ENCODE assay signal across 8 cellular contexts in genomic region chr10:103470755-103471653, GRCh38. TPM values are rescaled to one million over a fixed set of nuclear protein-coding genes. Genes with fewer than 3 reads are reported as not detected.
DNase-seq lines count a peak whose midpoint lies in the region; ATAC-seq and TF ChIP-seq lines count a peak whose summit lies in the region.

No MANE protein-coding gene starts in this region.

- H3K4me1 ChIP-seq in left ventricle myocardium inferior, result no peaks in the 10 kb centered on the region
- H3K4me1 ChIP-seq in adipocyte (ENCODE audit: control insufficient read depth, insufficient read depth, low read length), result peaks cover 17% of the 10 kb centered on the region

- DNase-seq in Right ventricle myocardium superior, result peak; percentile 75
- no peak for DNase-seq in left ventricle myocardium inferior
- DNase-seq in T-helper 17 cell, result peak; percentile 29 to 61 (median 40)
- DNase-seq in adipocyte (ENCODE audit: low read depth), result no peak
- DNase-seq in caudate nucleus (lab: John Stamatoyannopoulos, UW), result no peak
- no peak for DNase-seq in NCI-H1417 (lab: John Stamatoyannopoulos, UW)

- H3K9ac ChIP-seq in adipocyte (ENCODE audit: low read length), result peak overlapping the region; percentile 72

- H3K27ac Mint-ChIP-seq in T-helper 17 cell, result peak overlapping the region; percentile 82

- TF ChIP-seq CTCF in left ventricle myocardium inferior (IDR thresholded peaks at IDR 0.05; ENCODE audit: borderline replicate concordance), result no peak

- H3K4me3 Mint-ChIP-seq in T-helper 17 cell, result peak overlapping the region; percentile 83

- peak; percentile 76 for ATAC-seq in Right ventricle myocardium superior (ENCODE audit: poor library complexity)
- ATAC-seq in HG03342 (IDR thresholded peaks at IDR 0.05; ENCODE audit: unreplicated experiment), result peak; percentile 70
- peak; percentile 89 for ATAC-seq in T-helper 17 cell

- H3K4me3 ChIP-seq in left ventricle myocardium inferior (no peak overlapping the region), adipocyte (ENCODE audit: low read length) (no peak overlapping the region), skin epidermis (no peak overlapping the region)

- H3K9me3 ChIP-seq in left ventricle myocardium inferior (replicated peaks) (no peaks in the 10 kb centered on the region), T-helper 17 cell (ENCODE audit: control insufficient read depth, low read length, poor library complexity, severe bottlenecking) (no peaks in the 10 kb centered on the region), adipocyte (ENCODE audit: control insufficient read depth, low read length) (no peaks in the 10 kb centered on the region)

- no peaks in the 10 kb centered on the region for H3K36me3 Mint-ChIP-seq in T-helper 17 cell (ENCODE audit: low read depth)

- intact Hi-C loops in Right ventricle myocardium superior (cut with DNase I), result no loop called here
- intact Hi-C loops in left ventricle myocardium inferior (cut with micrococcal nuclease), result no loop called here

- H3K27me3 ChIP-seq in left ventricle myocardium inferior (ENCODE audit: low read depth) (peaks cover 7% of the 10 kb centered on the region), adipocyte (replicated peaks; ENCODE audit: control insufficient read depth, insufficient read depth, low read length) (no peaks in the 10 kb centered on the region)

- H3K36me3 ChIP-seq in left ventricle myocardium inferior (no peaks in the 10 kb centered on the region), adipocyte (ENCODE audit: control insufficient read depth, insufficient read depth, low read length, severe bottlenecking) (no peaks in the 10 kb centered on the region)

- no peaks in the 10 kb centered on the region for H3K27me3 Mint-ChIP-seq in T-helper 17 cell

- peaks cover 42% of the 10 kb centered on the region for H3K4me1 Mint-ChIP-seq in T-helper 17 cell

- H3K27ac ChIP-seq in left ventricle myocardium inferior (replicated peaks), result no peak overlapping the region
- peak overlapping the region in 16 of 21 experiments; percentile 37 to 97 (median 67) for H3K27ac ChIP-seq in skin epidermis
- no peak overlapping the region for H3K27ac ChIP-seq in caudate nucleus (ENCODE audit: low read depth, low read length)

RNA-seq across cellular contexts. Expression of gene CALHM3, which starts 8.0 kb away (rescaled TPM):
- total RNA-seq in Right ventricle myocardium superior (not detected), left ventricle myocardium inferior (not detected), T-helper 17 cell (not detected)

RNA-seq across cellular contexts. Expression of gene CALHM1, which starts 12.3 kb away (rescaled TPM):
- not detected for total RNA-seq in Right ventricle myocardium superior
- not detected for total RNA-seq in left ventricle myocardium inferior
- not detected for total RNA-seq in T-helper 17 cell

RNA-seq across cellular contexts. Expression of gene CALHM2, which starts 18.8 kb away (rescaled TPM):
- total RNA-seq in Right ventricle myocardium superior (11.6 TPM), left ventricle myocardium inferior (11.3 TPM), T-helper 17 cell (10 to 100 TPM; 15.5 to 23.6 TPM)

RNA-seq across cellular contexts. Expression of gene NEURL1, which starts 22.5 kb away (rescaled TPM):
- 0.05 TPM for total RNA-seq in Right ventricle myocardium superior
- 0.14 TPM for total RNA-seq in left ventricle myocardium inferior
- 1 to 10 TPM in 1 of 2 donors, under 1 TPM in 1; 0.50 to 1.1 TPM for total RNA-seq in T-helper 17 cell

Comparison
In these comparisons a context has a peak if more than half of its experiments do, and no peak if none do; other contexts are left out.
1. DNase-seq: peak in Right ventricle myocardium superior (single experiment) and T-helper 17 cell (3 of 3); none in left ventricle myocardium inferior (single experiment), adipocyte (single experiment), caudate nucleus (0 of 61) and NCI-H1417 (0 of 3).
2. H3K27ac ChIP-seq: peak in skin epidermis (16 of 21); none in left ventricle myocardium inferior (single experiment) and caudate nucleus (single experiment).
3. Peak in every context shown above with its lines, with median percentiles within 50 percentile points of each other: ATAC-seq.